17 cellular contexts compared by ENCODE assay signal in the genomic region with DNA sequence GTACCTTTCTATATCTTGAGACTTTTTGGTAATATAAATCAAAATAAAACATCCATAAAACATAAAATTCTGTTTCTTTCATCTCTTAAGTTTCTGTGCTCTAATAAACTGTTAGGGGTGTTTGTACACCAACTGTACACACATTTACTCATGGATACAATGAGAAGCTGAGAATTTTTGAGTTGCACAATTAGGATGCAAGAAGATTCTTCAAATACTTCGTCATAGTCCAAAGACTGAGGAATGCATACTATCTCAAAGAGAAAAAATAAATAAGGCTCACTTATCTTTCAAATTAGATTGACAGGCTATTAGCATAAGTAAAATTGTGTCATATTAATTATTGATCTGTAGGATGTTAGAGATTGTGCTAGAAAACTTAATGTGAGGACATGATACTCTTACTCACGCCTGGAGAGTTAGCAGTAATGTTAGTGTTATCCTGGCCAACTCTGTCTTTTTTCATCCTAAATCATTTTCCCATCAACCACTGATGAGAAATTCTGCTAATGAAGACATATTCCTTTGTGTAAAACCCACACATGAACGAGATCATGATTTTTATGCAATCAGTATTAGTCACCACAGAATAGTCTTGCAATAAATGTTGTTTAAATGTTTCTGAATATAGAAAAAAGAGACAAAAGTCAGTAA.
DNase-seq lines count a peak whose midpoint lies in the region; ATAC-seq and TF ChIP-seq lines count a peak whose summit lies in the region.
"Had no signal": no experiment of that assay in that cellular context is flagged by ENCODE, and none has a peak within 500 bp of the region (broad histone marks: within the 10 kb centered on the region; RNA-seq: fewer than 3 reads in every experiment).

No MANE protein-coding gene starts in this region.

- H4K8ac ChIP-seq in mesenchymal stem cell (ENCODE audit: low read length), result no peak overlapping the region

- H2BK5ac ChIP-seq in mesenchymal stem cell (ENCODE audit: low read depth, low read length, poor library complexity, severe bottlenecking), result no peak overlapping the region

- H3K4me3 ChIP-seq in ACC112 (ENCODE audit: low read depth, low read length), result peak overlapping the region; percentile 43; the same call in 1 of the 2 replicates
- H3K4me3 ChIP-seq in mesenchymal stem cell (ENCODE audit: insufficient read depth in 1 of 2, low read depth in 1 of 2, low read length in 2 of 2), result peak overlapping the region in 1 of 2 experiments; percentile 3

- no peak overlapping the region for H3K4ac ChIP-seq in mesenchymal stem cell (ENCODE audit: low read depth in 1 of 2, low read length in 2 of 2)

- H3K4me1 Mint-ChIP-seq in HFFc6 (ENCODE audit: low read depth), result peaks cover 59% of the 10 kb centered on the region
- H3K4me1 Mint-ChIP-seq in activated naive CD4-positive, alpha-beta T cell treated with anti-CD3 and anti-CD28 coated beads, Interleukin-2, amount 10 ng/mL, durations not matched to agents 7 days and 5 days, result no peaks in the 10 kb centered on the region

- no peak for TF ChIP-seq CTCF in HFFc6 (IDR thresholded peaks at IDR 0.05)

- H3K36me3 Mint-ChIP-seq in HFFc6 (ENCODE audit: low read depth), result peaks cover 16% of the 10 kb centered on the region; the same call in 1 of the 2 replicates
- no peaks in the 10 kb centered on the region for H3K36me3 Mint-ChIP-seq in activated naive CD4-positive, alpha-beta T cell treated with anti-CD3 and anti-CD28 coated beads, Interleukin-2, amount 10 ng/mL, durations not matched to agents 7 days and 5 days
- H3K36me3 Mint-ChIP-seq: naive B cell had no signal

- peaks cover 4% of the 10 kb centered on the region; the same call in 1 of the 2 replicates for H3K9me3 Mint-ChIP-seq in HFFc6
- peaks cover 2% of the 10 kb centered on the region for H3K9me3 Mint-ChIP-seq in activated naive CD4-positive, alpha-beta T cell treated with anti-CD3 and anti-CD28 coated beads, Interleukin-2, amount 10 ng/mL, durations not matched to agents 7 days and 5 days

- H4K91ac ChIP-seq in mesenchymal stem cell (ENCODE audit: low read length), result no peak overlapping the region

- H2BK12ac ChIP-seq in mesenchymal stem cell (ENCODE audit: low read length in 2 of 2), result no peak overlapping the region

- no peaks in the 10 kb centered on the region for H3K9me3 ChIP-seq in mesenchymal stem cell (ENCODE audit: control insufficient read depth, low read length)

- H3K27ac Mint-ChIP-seq in HFFc6, result peak overlapping the region; percentile 48
- H3K27ac Mint-ChIP-seq in activated naive CD4-positive, alpha-beta T cell treated with anti-CD3 and anti-CD28 coated beads, Interleukin-2, amount 10 ng/mL, durations not matched to agents 7 days and 5 days, result no peak overlapping the region
- H3K27ac Mint-ChIP-seq: naive B cell had no signal

- H2BK120ac ChIP-seq in mesenchymal stem cell (ENCODE audit: low read depth, low read length), result no peak overlapping the region

- H3K23ac ChIP-seq in mesenchymal stem cell (ENCODE audit: low read length in 2 of 2), result no peak overlapping the region

- H3K36me3 ChIP-seq in ACC112 (ENCODE audit: insufficient read depth, low read length) (no peaks in the 10 kb centered on the region), mesenchymal stem cell (ENCODE audit: control insufficient read depth in 1 of 2, insufficient read depth in 2 of 2, low read depth in 1 of 2, low read length in 2 of 2) (no peaks in the 10 kb centered on the region)

- no peak overlapping the region for H2BK15ac ChIP-seq in mesenchymal stem cell (ENCODE audit: low read depth, poor library complexity, severe bottlenecking)

- H3K4me2 ChIP-seq in mesenchymal stem cell (ENCODE audit: low read length, poor library complexity, severe bottlenecking), result no peak overlapping the region

- H3K79me1 ChIP-seq in mesenchymal stem cell (replicated peaks; ENCODE audit: low read length, poor library complexity, severe bottlenecking), result no peaks in the 10 kb centered on the region

- no peak overlapping the region for H3K14ac ChIP-seq in mesenchymal stem cell (ENCODE audit: low read length in 2 of 2)

- peak overlapping the region; percentile 10 for H3K9ac ChIP-seq in mesenchymal stem cell (ENCODE audit: low read length)

- no peak for ATAC-seq in HG02870 (IDR thresholded peaks at IDR 0.05; ENCODE audit: unreplicated experiment)
- ATAC-seq: HCT116 had no signal

- peak overlapping the region; percentile 3; the same call in 1 of the 2 replicates for H3K4me3 Mint-ChIP-seq in HFFc6
- H3K4me3 Mint-ChIP-seq in activated naive CD4-positive, alpha-beta T cell treated with anti-CD3 and anti-CD28 coated beads, Interleukin-2, amount 10 ng/mL, durations not matched to agents 7 days and 5 days, result no peak overlapping the region
- H3K4me3 Mint-ChIP-seq: naive B cell had no signal

- H2AFZ ChIP-seq in ACC112 (ENCODE audit: low read length, unreplicated experiment), result peak overlapping the region; percentile 80
- no peak overlapping the region for H2AFZ ChIP-seq in mesenchymal stem cell (ENCODE audit: low read depth, low read length)

- CTCF ChIA-PET in activated naive CD4-positive, alpha-beta T cell treated with anti-CD3 and anti-CD28 coated beads, Interleukin-2, amount 10 ng/mL, durations not matched to agents 7 days and 5 days (lab: Charles Lee), result no interaction called here

- no peak overlapping the region for H2AK5ac ChIP-seq in mesenchymal stem cell (ENCODE audit: low read length, severe bottlenecking)

- H3K27ac ChIP-seq in ACC112 (ENCODE audit: low read depth, low read length) (peak overlapping the region; percentile 79), mesenchymal stem cell (ENCODE audit: low read length, poor library complexity, severe bottlenecking) (no peak overlapping the region)
- H3K27ac ChIP-seq: HL-60 had no signal

- H3K4me1 ChIP-seq in ACC112 (ENCODE audit: control insufficient read depth, insufficient read depth, low read length, unreplicated experiment) (peaks cover 32% of the 10 kb centered on the region), mesenchymal stem cell (ENCODE audit: control insufficient read depth, insufficient read depth, low read depth, low read length) (peaks cover 3% of the 10 kb centered on the region)

- no peak overlapping the region for H3K18ac ChIP-seq in mesenchymal stem cell (ENCODE audit: low read depth in 1 of 2, low read length in 2 of 2)

- WGBS in mesenchymal stem cell, result 80% methylated on average over 1 of the region's 3 CpGs

- peak; percentile 46 for DNase-seq in HFFc6
- peak; percentile 58 for DNase-seq in dedifferentiated amniotic fluid mesenchymal stem cell (ENCODE audit: extremely low spot score)
- peak; percentile 64 for DNase-seq in mesenchymal stem cell
- DNase-seq in NCI-H187 (lab: John Stamatoyannopoulos, UW), result no peak
- DNase-seq in HuH-7 (ENCODE audit: low spot score), result no peak
- DNase-seq in activated naive CD4-positive, alpha-beta T cell treated with anti-CD3 and anti-CD28 coated beads, Interleukin-2, amount 10 ng/mL, durations not matched to agents 7 days and 5 days, result no peak
- DNase-seq: activated CD4-positive, alpha-beta T cell treated with anti-CD3 and anti-CD28 coated beads, Interleukin-2, amount 50 U/mL, for 48 hours; effector memory CD4-positive, alpha-beta T cell; naive B cell; NCI-H2081 treated with DMSO at 0.1 percent for 48 hours; NCI-H774; stimulated activated naive CD8-positive, alpha-beta T cell treated with anti-CD3 and anti-CD28 coated beads, Interleukin-15, Interleukin-2, amounts not matched to agents 100 U/mL and 50 U/mL, for 24 hours; T1000 had no signal

- H3K27me3 ChIP-seq in ACC112 (ENCODE audit: insufficient read depth, low read length) (no peaks in the 10 kb centered on the region), mesenchymal stem cell (ENCODE audit: control insufficient read depth in 1 of 2, insufficient read depth in 1 of 2, low read length in 2 of 2) (no peaks in the 10 kb centered on the region)

- H3K27me3 Mint-ChIP-seq in HFFc6 (ENCODE audit: insufficient read depth), result no peaks in the 10 kb centered on the region
- H3K27me3 Mint-ChIP-seq in activated naive CD4-positive, alpha-beta T cell treated with anti-CD3 and anti-CD28 coated beads, Interleukin-2, amount 10 ng/mL, durations not matched to agents 7 days and 5 days, result no peaks in the 10 kb centered on the region
- H3K27me3 Mint-ChIP-seq: naive B cell had no signal

- H3K79me2 ChIP-seq in ACC112 (ENCODE audit: control insufficient read depth, insufficient read depth, low read length, unreplicated experiment), result no peaks in the 10 kb centered on the region

Comparison
In these comparisons a context has a peak if more than half of its experiments do, and no peak if none do; other contexts are left out.
1. DNase-seq: peak in HFFc6 (single experiment), dedifferentiated amniotic fluid mesenchymal stem cell (single experiment) and mesenchymal stem cell (single experiment); none in NCI-H187 (0 of 2), HuH-7 (single experiment) and activated naive CD4-positive, alpha-beta T cell treated with anti-CD3 and anti-CD28 coated beads, Interleukin-2, amount 10 ng/mL, durations not matched to agents 7 days and 5 days (single experiment).